ENCODE assay signal across 23 cellular contexts in the genomic region with DNA sequence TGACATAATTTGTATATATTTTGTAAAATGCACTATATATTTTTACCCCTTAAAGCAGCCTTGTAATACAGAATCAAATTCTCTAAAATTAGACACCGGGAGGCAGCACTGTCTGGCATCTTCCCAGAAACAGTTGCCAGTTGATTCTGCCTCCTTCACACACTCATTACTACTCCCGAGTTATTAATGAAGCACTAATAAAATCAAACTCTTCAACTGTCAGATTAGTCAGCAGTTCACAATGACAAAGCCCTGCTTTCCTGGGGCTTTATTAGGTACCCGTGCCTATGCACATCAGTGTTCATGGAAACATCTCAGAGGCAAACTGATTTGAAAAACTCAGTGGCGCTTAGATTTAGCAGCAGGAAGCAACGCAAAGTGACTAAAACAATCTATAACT.
"Had no signal": no experiment of that assay in that cellular context is flagged by ENCODE, and none has a peak within 500 bp of the region (broad histone marks: within the 10 kb centered on the region; RNA-seq: fewer than 3 reads in every experiment).

No MANE protein-coding gene starts in this region.

- H3K27me3 Mint-ChIP-seq: naive B cell; stimulated activated naive B cell treated with anti-CD40 and anti-IgM and Interleukin-4, amounts not matched to agents 10 μg/mL and 1 μg/mL and 100 μg/mL, for 72 hours had no signal

- H3K4me3 Mint-ChIP-seq: immature natural killer cell; stimulated activated naive B cell treated with anti-CD40 and anti-IgM and Interleukin-4, amounts not matched to agents 10 μg/mL and 1 μg/mL and 100 μg/mL, for 72 hours; T-helper 1 cell treated with Interleukin-12 subunit alpha and Interleukin-12 subunit beta and Interleukin-4 antibody, amounts not matched to agents 30 μg/mL and 1 μg/mL, for 36 hours had no signal

- H3K36me3 Mint-ChIP-seq: immature natural killer cell; naive B cell; stimulated activated naive B cell treated with anti-CD40 and anti-IgM and Interleukin-4, amounts not matched to agents 10 μg/mL and 1 μg/mL and 100 μg/mL, for 72 hours had no signal

- H3K79me2 ChIP-seq: parathyroid adenoma had no signal

- H2AFZ ChIP-seq: parathyroid adenoma had no signal

- H3K27me3 ChIP-seq: heart right ventricle, neutrophil, spleen, thyroid gland had no signal

- H3K9ac ChIP-seq: parathyroid adenoma had no signal

- H3K4me1 ChIP-seq: heart right ventricle, parathyroid adenoma, spleen, thyroid gland had no signal

- DNase-seq: activated CD4-positive, alpha-beta T cell treated with anti-CD3 and anti-CD28 coated beads, Interleukin-2, amount 50 U/mL, for 1 hour; activated CD8-positive, alpha-beta memory T cell treated with anti-CD3 and anti-CD28 coated beads for 24 hours; activated CD8-positive, alpha-beta memory T cell treated with anti-CD3 and anti-CD28 coated beads, Interleukin-2, amount 50 U/mL, for 48 hours; activated effector memory CD4-positive, alpha-beta T cell treated with Interleukin-2 at 50 U/mL for 16 hours; activated naive CD4-positive, alpha-beta T cell treated with anti-CD3 and anti-CD28 coated beads, Interleukin-2, amount 50 U/mL, for 16 hours; activated T-cell treated with anti-CD3 and anti-CD28 coated beads, Interleukin-2, amount 50 U/mL, for 48 hours; aorta; cerebellar nuclear complex; effector CD8-positive, alpha-beta T cell; heart right ventricle; immature natural killer cell; kidney glomerular epithelial cell; left ventricle myocardium superior; mucosa of descending colon; naive B cell; spleen; stimulated activated naive B cell treated with anti-CD40 and anti-IgM and Interleukin-4, amounts not matched to agents 10 μg/mL and 1 μg/mL and 100 μg/mL, for 72 hours had no signal

- H3K27ac Mint-ChIP-seq: immature natural killer cell; naive B cell; stimulated activated naive B cell treated with anti-CD40 and anti-IgM and Interleukin-4, amounts not matched to agents 10 μg/mL and 1 μg/mL and 100 μg/mL, for 72 hours; T-helper 1 cell treated with Interleukin-12 subunit alpha and Interleukin-12 subunit beta and Interleukin-4 antibody, amounts not matched to agents 30 μg/mL and 1 μg/mL, for 36 hours had no signal

- H3K27ac ChIP-seq: heart right ventricle, neutrophil, parathyroid adenoma, spleen, thyroid gland had no signal

- H3K9me3 Mint-ChIP-seq: T-helper 1 cell treated with Interleukin-12 subunit alpha and Interleukin-12 subunit beta and Interleukin-4 antibody, amounts not matched to agents 30 μg/mL and 1 μg/mL, for 36 hours had no signal

- H3K4me1 Mint-ChIP-seq: immature natural killer cell; naive B cell; stimulated activated naive B cell treated with anti-CD40 and anti-IgM and Interleukin-4, amounts not matched to agents 10 μg/mL and 1 μg/mL and 100 μg/mL, for 72 hours had no signal

- H3K36me3 ChIP-seq: heart right ventricle, neutrophil, spleen, thyroid gland had no signal

- H3K4me3 ChIP-seq: heart right ventricle, mucosa of descending colon, spleen, thyroid gland had no signal

- H3K9me3 ChIP-seq: heart right ventricle, mucosa of descending colon, neutrophil, spleen, thyroid gland had no signal

- ATAC-seq: activated CD4-positive, CD25-positive, alpha-beta regulatory T cell treated with anti-CD3 and anti-CD28 coated beads, Interleukin-2, amount 50 U/mL, for 24 hours; esophagus mucosa; heart right ventricle; left ventricle myocardium superior; mucosa of descending colon; stimulated activated naive B cell treated with anti-CD40 and anti-IgM and Interleukin-4, amounts not matched to agents 10 μg/mL and 1 μg/mL and 100 μg/mL, for 72 hours had no signal
